In genomic region chr9:133374612-133375115, GRCh38 we compare ENCODE assay signal across 1 cellular context.
TF ChIP-seq lines count a peak whose summit lies in the region.

No MANE protein-coding gene starts in this region.

TF ChIP-seq in IMR-90, 13 proteins besides CTCF, POLR2A, EP300 and RAD21:
- TF ChIP-seq FOS (IDR thresholded peaks at IDR 0.05; ENCODE audit: low read depth, low read length), result peak; percentile 54; the same call in 1 of the 2 replicates
- TF ChIP-seq ELK1 (IDR thresholded peaks at IDR 0.05; ENCODE audit: borderline replicate concordance, low read depth, low read length), result no peak
- TF ChIP-seq RCOR1 (IDR thresholded peaks at IDR 0.05; ENCODE audit: insufficient replicate concordance, low read length), result no peak
- TF ChIP-seq MAFK (IDR thresholded peaks at IDR 0.05; ENCODE audit: low read depth, low read length), result no peak
- TF ChIP-seq CHD1 (IDR thresholded peaks at IDR 0.05; ENCODE audit: low read depth, low read length), result peak; percentile 56; the same call in 1 of the 2 replicates
- peak; percentile 78 for TF ChIP-seq CEBPB (IDR thresholded peaks at IDR 0.05; ENCODE audit: low read depth, low read length)
